In the genomic region with DNA sequence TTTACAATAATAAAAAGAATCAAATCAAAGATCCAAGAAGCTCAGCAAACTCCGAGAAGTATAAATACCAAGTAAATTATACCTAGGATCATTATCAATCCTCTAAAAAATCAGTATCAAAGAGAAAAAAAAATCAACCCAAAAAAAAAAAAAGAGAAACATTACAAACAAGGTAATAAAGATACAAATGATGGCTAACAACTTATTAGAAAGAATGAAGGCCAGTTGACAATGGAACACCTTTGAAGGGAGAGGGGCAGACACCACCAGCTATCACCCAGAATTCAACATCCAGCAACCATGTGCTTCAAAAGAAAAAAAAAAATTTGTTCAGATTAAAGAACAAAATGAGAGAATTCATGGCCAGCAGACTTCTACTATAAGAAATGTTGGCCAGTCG, we compare ENCODE assay signal across 23 cellular contexts.
DNase-seq lines count a peak whose midpoint lies in the region; ATAC-seq, FAIRE-seq and TF ChIP-seq lines count a peak whose summit lies in the region.
"Had no signal": no experiment of that assay in that cellular context is flagged by ENCODE, and none has a peak within 500 bp of the region (broad histone marks: within the 10 kb centered on the region; RNA-seq: fewer than 3 reads in every experiment).

No MANE protein-coding gene starts in this region.

- H3K27ac ChIP-seq in GM12878 (ENCODE audit: control insufficient read depth, insufficient read depth): no peak overlapping the region; the same call in 1 of the 2 replicates
- peak overlapping the region; percentile 16 to 83 for H3K27ac ChIP-seq in prostate gland
- H3K27ac ChIP-seq: A549; BLaER1 treated with 17β-estradiol and CSF1 and Interleukin-3, amounts not matched to agents 10 nM and 100 nM had no signal

- H3K4me2 ChIP-seq in GM12878 (ENCODE audit: control insufficient read depth, insufficient read depth): no peak overlapping the region
- H3K4me2 ChIP-seq: A549; BLaER1 treated with 17β-estradiol and CSF1 and Interleukin-3, amounts not matched to agents 10 nM and 100 nM; GM23338 had no signal

- H3K36me3 Mint-ChIP-seq in glutamatergic neuron (ENCODE audit: unreplicated experiment): no peaks in the 10 kb centered on the region

- H3K36me3 ChIP-seq in GM12878 (ENCODE audit: control insufficient read depth in 2 of 2, insufficient read depth in 2 of 2, low read length in 1 of 2): peaks cover 2 to 9% of the 10 kb centered on the region in 2 experiments; a peak in 2 of 4 replicates
- no peaks in the 10 kb centered on the region for H3K36me3 ChIP-seq in prostate gland
- H3K36me3 ChIP-seq: BE2C had no signal

- no peak overlapping the region for H3K9ac ChIP-seq in GM12878 (ENCODE audit: control insufficient read depth, insufficient read depth, low read length)
- H3K9ac ChIP-seq: BLaER1 treated with 17β-estradiol and CSF1 and Interleukin-3, amounts not matched to agents 10 nM and 100 nM had no signal

- POLR2A ChIA-PET in GM12878 (lab: Charles Lee): interaction anchor here (1.2 to 6.9 kb wide), 4 partner anchors 15 to 75 kb away, joined by 5 to 54 read pairs (median 13); partner anchors contain the start of gene ABCC4

- RAD21 ChIA-PET in GM12878 (lab: Charles Lee; ENCODE audit: unreplicated experiment): interaction anchor here (0.7 to 6.9 kb wide), 11 partner anchors 10 to 157 kb away, joined by 3 to 88 read pairs (median 11); partner anchors contain the start of gene ABCC4

- in situ Hi-C loops in GM12878 (cut with MboI): no loop called here

- SMC1A ChIA-PET in GM12878 (lab: Charles Lee; ENCODE audit: uncharacterized antibody, unreplicated experiment): interaction anchor here (0.7 to 9.7 kb wide), 12 partner anchors 15 to 148 kb away, joined by 3 to 129 read pairs (median 6); partner anchors contain the start of gene ABCC4

- ATAC-seq in GM12878: no peak
- ATAC-seq in HG03520 (IDR thresholded peaks at IDR 0.05; ENCODE audit: unreplicated experiment): no peak
- ATAC-seq: A549, GM23338, HCT116 had no signal

- no peak overlapping the region for H3K4me3 Mint-ChIP-seq in glutamatergic neuron (ENCODE audit: unreplicated experiment)
- H3K4me3 Mint-ChIP-seq: GM23338, H9, HFFc6 had no signal

- H3K9me3 ChIP-seq in GM12878 (replicated peaks; ENCODE audit: control insufficient read depth, insufficient read depth, low read length) (no peaks in the 10 kb centered on the region; the same call in 2 of the 3 replicates), prostate gland (no peaks in the 10 kb centered on the region)
- H3K9me3 ChIP-seq: A549; BE2C; BLaER1 treated with 17β-estradiol and CSF1 and Interleukin-3, amounts not matched to agents 10 nM and 100 nM had no signal

- no peaks in the 10 kb centered on the region for H3K27me3 Mint-ChIP-seq in glutamatergic neuron (ENCODE audit: unreplicated experiment)
- H3K27me3 Mint-ChIP-seq: CD4-positive, alpha-beta memory T cell had no signal

- H2AFZ ChIP-seq in GM12878 (ENCODE audit: control insufficient read depth, low read depth, low read length): no peak overlapping the region
- H2AFZ ChIP-seq: GM23338 had no signal

- CTCF ChIA-PET in GM12878 (lab: Yijun Ruan, JAX): interaction anchor here (1.0 to 10.6 kb wide), 7 partner anchors 15 to 157 kb away, joined by 3 to 107 read pairs (median 8); partner anchors contain the start of gene ABCC4

- intact Hi-C loops in GM12878 (cut with micrococcal nuclease; ENCODE audit: unreplicated experiment) (no loop called here), prostate gland (cut with DNase I) (no loop called here)

- H3K4me1 ChIP-seq in GM12878 (ENCODE audit: control insufficient read depth, insufficient read depth, low read length): peaks cover 38% of the 10 kb centered on the region
- peaks cover 15% of the 10 kb centered on the region for H3K4me1 ChIP-seq in prostate gland (replicated peaks)

- H3K9me3 Mint-ChIP-seq in glutamatergic neuron (ENCODE audit: unreplicated experiment): no peaks in the 10 kb centered on the region
- H3K9me3 Mint-ChIP-seq: CD4-positive, alpha-beta memory T cell; GM23338; H9; HFFc6 had no signal

- H3K4me3 ChIP-seq in GM12878 (no peak overlapping the region), prostate gland (no peak overlapping the region)
- H3K4me3 ChIP-seq: A549; BLaER1 treated with 17β-estradiol and CSF1 and Interleukin-3, amounts not matched to agents 10 nM and 100 nM; GM23338 had no signal

- H3K27ac Mint-ChIP-seq in glutamatergic neuron (ENCODE audit: unreplicated experiment): no peak overlapping the region
- H3K27ac Mint-ChIP-seq: CD4-positive, alpha-beta memory T cell; GM23338; HFFc6 had no signal

- TF ChIP-seq POLR2A in GM12878 (IDR thresholded peaks at IDR 0.05; ENCODE audit: low read depth, low read length): no peak
- TF ChIP-seq POLR2A in prostate gland (IDR thresholded peaks at IDR 0.05): no peak

- peaks cover 37% of the 10 kb centered on the region for H3K79me2 ChIP-seq in GM12878 (ENCODE audit: control insufficient read depth, insufficient read depth, low read length)

- H3K4me1 Mint-ChIP-seq in glutamatergic neuron (ENCODE audit: low read depth, unreplicated experiment): peaks cover 9% of the 10 kb centered on the region

- H3K27me3 ChIP-seq in GM12878 (replicated peaks in 1 of 2; ENCODE audit: control insufficient read depth in 2 of 2, insufficient read depth in 2 of 2, low read length in 1 of 2) (no peaks in the 10 kb centered on the region), prostate gland (replicated peaks; ENCODE audit: insufficient read depth) (no peaks in the 10 kb centered on the region)
- H3K27me3 ChIP-seq: BE2C; BLaER1 treated with 17β-estradiol and CSF1 and Interleukin-3, amounts not matched to agents 10 nM and 100 nM had no signal

- WGBS in GM12878 (ENCODE audit: insufficient coverage, insufficient replicate concordance, low lambda C conversion rate, missing lambda C conversion rate): 97% methylated on average over 2 of the region's 2 CpGs
- WGBS in prostate gland: 97% methylated on average over 2 of the region's 2 CpGs

- no peak for TF ChIP-seq EP300 in GM12878 (IDR thresholded peaks at IDR 0.05; ENCODE audit: borderline replicate concordance in 1 of 2, control insufficient read depth in 1 of 2, low read depth in 2 of 2, low read length in 2 of 2)

- BruUV-seq in GM12878 (replicated peaks; lab: Mats Ljungman, UMichigan): no TSS peak

- H4K20me1 ChIP-seq in GM12878 (ENCODE audit: control insufficient read depth, insufficient read depth): no peaks in the 10 kb centered on the region
- H4K20me1 ChIP-seq: BLaER1 treated with 17β-estradiol and CSF1 and Interleukin-3, amounts not matched to agents 10 nM and 100 nM had no signal

- TF ChIP-seq RAD21 in GM12878 (IDR thresholded peaks at IDR 0.05; ENCODE audit: insufficient read depth, low read depth, low read length): no peak

- DNase-seq in GM19239 (ENCODE audit: insufficient read length, low spot score): no peak
- DNase-seq in GM12878 (ENCODE audit: low read depth, low spot score): no peak
- DNase-seq in prostate gland (ENCODE audit: low spot score): no peak
- no peak for DNase-seq in kidney tubule cell (ENCODE audit: low spot score)
- no peak for DNase-seq in glutamatergic neuron
- DNase-seq: 8988T; ACHN; AML-193; BE2C; Calu3; CD4-positive, alpha-beta memory T cell; COR-L47; DMS53; DMS79 treated with DMSO at 0.1 percent for 48 hours; GF-D8; H9; HFFc6 had no signal

- no peak for TF ChIP-seq CTCF in GM12878 (IDR thresholded peaks at IDR 0.05 in 2 of 3, conservative IDR thresholded peaks at IDR 0.05 in 1 of 3; ENCODE audit: control insufficient read depth in 2 of 3, extremely low read depth in 1 of 3, insufficient read depth in 1 of 3, low read depth in 3 of 3, low read length in 3 of 3)
- TF ChIP-seq CTCF in prostate gland (IDR thresholded peaks at IDR 0.05): no peak
- TF ChIP-seq CTCF in glutamatergic neuron (IDR thresholded peaks at IDR 0.05; ENCODE audit: partially characterized antibody, unreplicated experiment): no peak

- FAIRE-seq in GM19239 (lab: Jason Lieb, UNC) (peak; percentile 40), GM12878 (lab: Jason Lieb, UNC) (no peak)
- FAIRE-seq: A549, GM12892 had no signal

TF ChIP-seq in GM12878, 131 proteins besides CTCF, POLR2A, EP300 and RAD21:
- 0 out of 2 replicates have a peak, but pooled peaks have one; percentile 23 for TF ChIP-seq NBN (IDR thresholded peaks at IDR 0.05)
- TF ChIP-seq PRDM15 (CRISPR knock-in tag; IDR thresholded peaks at IDR 0.05): no peak
